ENCODE assay signal across 8 cellular contexts in the genomic region with DNA sequence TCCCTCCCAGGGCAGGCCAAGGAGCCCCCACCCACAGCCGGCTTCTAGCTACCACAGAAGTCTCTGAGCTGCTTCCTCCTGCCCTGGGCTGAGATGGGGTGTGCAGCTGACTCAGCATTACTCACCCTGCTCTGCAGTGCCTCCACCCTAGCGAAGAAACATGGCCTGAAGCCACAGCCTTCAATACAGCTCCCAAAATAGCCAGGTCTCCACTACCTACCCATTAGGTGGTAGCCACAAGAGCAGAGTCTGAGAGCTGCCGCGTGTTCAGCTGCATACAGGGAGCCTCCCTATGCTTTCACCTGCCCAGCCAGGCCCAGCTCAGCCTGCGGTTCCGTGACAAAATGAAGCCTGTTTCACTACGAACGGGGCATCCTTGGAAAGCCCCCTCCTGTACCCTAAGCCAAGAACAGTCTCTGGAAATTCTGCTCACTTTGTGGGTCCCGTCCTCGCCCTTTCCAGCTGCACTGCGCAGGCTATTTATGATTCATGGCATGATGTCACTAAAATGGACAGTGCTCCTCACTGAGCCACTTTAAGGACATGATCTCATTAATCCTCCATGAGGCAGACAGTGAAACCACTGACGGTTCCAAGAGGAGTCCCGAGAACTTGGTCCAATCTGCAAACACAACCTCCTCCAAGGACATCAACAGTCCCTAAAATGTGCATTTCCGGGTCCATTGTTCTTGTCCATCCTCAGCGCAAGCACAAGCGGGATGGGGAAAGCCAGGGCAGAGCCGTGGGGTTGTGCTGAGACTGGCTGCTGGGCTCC.
DNase-seq lines count a peak whose midpoint lies in the region; ATAC-seq and TF ChIP-seq lines count a peak whose summit lies in the region.

No MANE protein-coding gene starts in this region.

- H3K9ac ChIP-seq in mucosa of rectum (ENCODE audit: low read depth in 1 of 2, low read length in 2 of 2), result peak overlapping the region in 1 of 2 donors; percentile 47

- TF ChIP-seq CTCF in AG09309 (IDR thresholded peaks at IDR 0.05; ENCODE audit: control insufficient read depth, insufficient read depth, low read depth, low read length, missing control alignments) (no peak), GM20000 (IDR thresholded peaks at IDR 0.05; ENCODE audit: extremely low read depth, missing control alignments) (no peak)

- peaks cover 83 to 91% of the 10 kb centered on the region in 2 donors for H3K36me3 ChIP-seq in mucosa of rectum (ENCODE audit: control insufficient read depth in 2 of 2, insufficient read depth in 2 of 2, low read length in 2 of 2)

- ATAC-seq in HG02973 (IDR thresholded peaks at IDR 0.05; ENCODE audit: unreplicated experiment), result no peak

- H3K9me3 ChIP-seq in mucosa of rectum (ENCODE audit: control insufficient read depth in 2 of 2, low read length in 2 of 2), result no peaks in the 10 kb centered on the region

- H3K4me3 ChIP-seq in AG09309 (ENCODE audit: control insufficient read depth, low read depth, low read length) (no peak overlapping the region), mucosa of rectum (ENCODE audit: low read length in 2 of 2) (no peak overlapping the region)

- no peaks in the 10 kb centered on the region for H3K27me3 ChIP-seq in mucosa of rectum (ENCODE audit: control insufficient read depth in 2 of 2, insufficient read depth in 2 of 2, low read length in 2 of 2)

- H3K4me1 ChIP-seq in mucosa of rectum (ENCODE audit: control insufficient read depth in 2 of 2, insufficient read depth in 2 of 2, low read length in 2 of 2), result peaks cover 44 to 63% of the 10 kb centered on the region in 2 donors

- peak; percentile 69 for DNase-seq in AG09309 (ENCODE audit: low read depth)
- DNase-seq in GM20000 (ENCODE audit: low spot score), result peak; percentile 85
- peak; percentile 81 for DNase-seq in HS-27A (ENCODE audit: low read depth)
- DNase-seq in activated CD4-positive, alpha-beta T cell treated with anti-CD3 and anti-CD28 coated beads, Interleukin-2, amount 50 U/mL, for 4 hours, result peak; percentile 79 to 83
- DNase-seq in dedifferentiated amniotic fluid mesenchymal stem cell (ENCODE audit: extremely low spot score), result peak; percentile 84
- peak; percentile 81 to 82 for DNase-seq in stimulated activated CD8-positive, alpha-beta memory T cell treated with anti-CD3 and anti-CD28 coated beads, Interleukin-7, amount 100 ng/mL, for 4 hours (ENCODE audit: low read depth in 2 of 2)

- peak overlapping the region; percentile 67 to 78 for H3K27ac ChIP-seq in mucosa of rectum (ENCODE audit: low read depth in 2 of 2, low read length in 2 of 2)
